In the genomic region with DNA sequence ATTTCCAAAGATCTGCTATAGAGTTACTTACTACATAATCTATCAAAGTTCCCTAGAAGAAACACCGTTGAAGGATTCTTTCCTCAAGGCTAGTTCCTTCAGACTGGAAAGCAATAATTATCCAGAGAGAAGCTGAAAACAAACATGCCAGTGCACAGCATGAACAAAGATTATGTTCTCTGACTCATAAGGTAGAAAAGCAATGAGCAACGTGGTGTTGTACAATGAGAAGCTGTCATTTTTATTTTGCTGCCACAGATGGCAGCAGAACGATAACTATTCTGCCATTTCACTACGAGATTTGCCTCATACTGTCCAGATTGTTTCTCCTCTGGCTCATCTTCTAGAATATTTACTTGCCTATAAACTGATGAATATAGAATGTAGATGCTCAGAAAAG, we compare ENCODE assay signal across 2 cellular contexts.
TF ChIP-seq lines count a peak whose summit lies in the region.

No MANE protein-coding gene starts in this region.

TF ChIP-seq in HEK293, 187 proteins besides CTCF, POLR2A, EP300 and RAD21 (continued from another document and continues in another):
- TF ChIP-seq, protein P1, sequence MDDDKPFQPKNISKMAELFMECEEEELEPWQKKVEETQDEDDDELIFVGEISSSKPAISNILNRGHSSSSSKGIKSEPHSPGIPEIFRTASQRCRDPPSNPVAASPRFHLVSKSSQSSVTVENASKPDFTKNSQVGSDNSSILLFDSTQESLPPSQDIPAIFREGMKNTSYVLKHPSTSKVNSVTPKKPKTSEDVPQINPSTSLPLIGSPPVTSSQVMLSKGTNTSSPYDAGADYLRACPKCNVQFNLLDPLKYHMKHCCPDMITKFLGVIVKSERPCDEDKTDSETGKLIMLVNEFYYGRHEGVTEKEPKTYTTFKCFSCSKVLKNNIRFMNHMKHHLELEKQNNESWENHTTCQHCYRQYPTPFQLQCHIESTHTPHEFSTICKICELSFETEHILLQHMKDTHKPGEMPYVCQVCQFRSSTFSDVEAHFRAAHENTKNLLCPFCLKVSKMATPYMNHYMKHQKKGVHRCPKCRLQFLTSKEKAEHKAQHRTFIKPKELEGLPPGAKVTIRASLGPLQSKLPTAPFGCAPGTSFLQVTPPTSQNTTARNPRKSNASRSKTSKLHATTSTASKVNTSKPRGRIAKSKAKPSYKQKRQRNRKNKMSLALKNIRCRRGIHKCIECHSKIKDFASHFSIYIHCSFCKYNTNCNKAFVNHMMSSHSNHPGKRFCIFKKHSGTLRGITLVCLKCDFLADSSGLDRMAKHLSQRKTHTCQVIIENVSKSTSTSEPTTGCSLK (tag by site-specific recombination; IDR thresholded peaks at IDR 0.05), result no peak
- no peak for TF ChIP-seq BCL11B (tag by site-specific recombination; IDR thresholded peaks at IDR 0.05; ENCODE audit: low read depth)
- no peak for TF ChIP-seq ZNF549 (tag by site-specific recombination; IDR thresholded peaks at IDR 0.05)
- TF ChIP-seq ZFHX2 (tag by site-specific recombination; conservative IDR thresholded peaks at IDR 0.05), result no peak
- no peak for TF ChIP-seq ZNF354C (tag by site-specific recombination; IDR thresholded peaks at IDR 0.05; ENCODE audit: borderline replicate concordance, low read depth)
- no peak for TF ChIP-seq ZNF146 (tag by site-specific recombination; IDR thresholded peaks at IDR 0.05)
- TF ChIP-seq, protein P2, sequence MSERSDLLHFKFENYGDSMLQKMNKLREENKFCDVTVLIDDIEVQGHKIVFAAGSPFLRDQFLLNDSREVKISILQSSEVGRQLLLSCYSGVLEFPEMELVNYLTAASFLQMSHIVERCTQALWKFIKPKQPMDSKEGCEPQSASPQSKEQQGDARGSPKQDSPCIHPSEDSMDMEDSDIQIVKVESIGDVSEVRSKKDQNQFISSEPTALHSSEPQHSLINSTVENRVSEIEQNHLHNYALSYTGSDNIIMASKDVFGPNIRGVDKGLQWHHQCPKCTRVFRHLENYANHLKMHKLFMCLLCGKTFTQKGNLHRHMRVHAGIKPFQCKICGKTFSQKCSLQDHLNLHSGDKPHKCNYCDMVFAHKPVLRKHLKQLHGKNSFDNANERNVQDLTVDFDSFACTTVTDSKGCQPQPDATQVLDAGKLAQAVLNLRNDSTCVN (tag by site-specific recombination; optimal IDR thresholded peaks at IDR 0.05), result no peak
- TF ChIP-seq, protein P3, sequence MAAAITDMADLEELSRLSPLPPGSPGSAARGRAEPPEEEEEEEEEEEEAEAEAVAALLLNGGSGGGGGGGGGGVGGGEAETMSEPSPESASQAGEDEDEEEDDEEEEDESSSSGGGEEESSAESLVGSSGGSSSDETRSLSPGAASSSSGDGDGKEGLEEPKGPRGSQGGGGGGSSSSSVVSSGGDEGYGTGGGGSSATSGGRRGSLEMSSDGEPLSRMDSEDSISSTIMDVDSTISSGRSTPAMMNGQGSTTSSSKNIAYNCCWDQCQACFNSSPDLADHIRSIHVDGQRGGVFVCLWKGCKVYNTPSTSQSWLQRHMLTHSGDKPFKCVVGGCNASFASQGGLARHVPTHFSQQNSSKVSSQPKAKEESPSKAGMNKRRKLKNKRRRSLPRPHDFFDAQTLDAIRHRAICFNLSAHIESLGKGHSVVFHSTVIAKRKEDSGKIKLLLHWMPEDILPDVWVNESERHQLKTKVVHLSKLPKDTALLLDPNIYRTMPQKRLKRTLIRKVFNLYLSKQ (tag by site-specific recombination; IDR thresholded peaks at IDR 0.05; ENCODE audit: borderline replicate concordance), result no peak
- TF ChIP-seq, protein P4, sequence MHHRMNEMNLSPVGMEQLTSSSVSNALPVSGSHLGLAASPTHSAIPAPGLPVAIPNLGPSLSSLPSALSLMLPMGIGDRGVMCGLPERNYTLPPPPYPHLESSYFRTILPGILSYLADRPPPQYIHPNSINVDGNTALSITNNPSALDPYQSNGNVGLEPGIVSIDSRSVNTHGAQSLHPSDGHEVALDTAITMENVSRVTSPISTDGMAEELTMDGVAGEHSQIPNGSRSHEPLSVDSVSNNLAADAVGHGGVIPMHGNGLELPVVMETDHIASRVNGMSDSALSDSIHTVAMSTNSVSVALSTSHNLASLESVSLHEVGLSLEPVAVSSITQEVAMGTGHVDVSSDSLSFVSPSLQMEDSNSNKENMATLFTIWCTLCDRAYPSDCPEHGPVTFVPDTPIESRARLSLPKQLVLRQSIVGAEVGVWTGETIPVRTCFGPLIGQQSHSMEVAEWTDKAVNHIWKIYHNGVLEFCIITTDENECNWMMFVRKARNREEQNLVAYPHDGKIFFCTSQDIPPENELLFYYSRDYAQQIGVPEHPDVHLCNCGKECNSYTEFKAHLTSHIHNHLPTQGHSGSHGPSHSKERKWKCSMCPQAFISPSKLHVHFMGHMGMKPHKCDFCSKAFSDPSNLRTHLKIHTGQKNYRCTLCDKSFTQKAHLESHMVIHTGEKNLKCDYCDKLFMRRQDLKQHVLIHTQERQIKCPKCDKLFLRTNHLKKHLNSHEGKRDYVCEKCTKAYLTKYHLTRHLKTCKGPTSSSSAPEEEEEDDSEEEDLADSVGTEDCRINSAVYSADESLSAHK (tag by site-specific recombination; IDR thresholded peaks at IDR 0.05), result no peak
- no peak for TF ChIP-seq ZNF155 (tag by site-specific recombination; IDR thresholded peaks at IDR 0.05)
- TF ChIP-seq REPIN1 (tag by site-specific recombination; IDR thresholded peaks at IDR 0.05; ENCODE audit: low read depth), result no peak
- peak; percentile 92 for TF ChIP-seq SP7 (tag by site-specific recombination; IDR thresholded peaks at IDR 0.05)
- no peak for TF ChIP-seq ZNF2 (tag by site-specific recombination; IDR thresholded peaks at IDR 0.05)
- no peak for TF ChIP-seq ZNF132 (tag by site-specific recombination; IDR thresholded peaks at IDR 0.05; ENCODE audit: borderline replicate concordance)
- TF ChIP-seq ZNF548 (tag by site-specific recombination; IDR thresholded peaks at IDR 0.05), result no peak
- TF ChIP-seq ZIC2 (tag by site-specific recombination; IDR thresholded peaks at IDR 0.05), result peak; percentile 28; the same call in 1 of the 2 replicates
- 0 out of 2 replicates have a peak, but pooled peaks have one; percentile 24 for TF ChIP-seq ZNF24 (tag by site-specific recombination; IDR thresholded peaks at IDR 0.05)
- TF ChIP-seq ZNF544 (tag by site-specific recombination; IDR thresholded peaks at IDR 0.05), result no peak
- TF ChIP-seq TCF7L2 (IDR thresholded peaks at IDR 0.05; ENCODE audit: borderline replicate concordance, low read depth, low read length), result no peak
- TF ChIP-seq ZNF366 (tag by site-specific recombination; conservative IDR thresholded peaks at IDR 0.05), result peak; percentile 38; the same call in 1 of the 2 replicates
- TF ChIP-seq ZNF707 (tag by site-specific recombination; IDR thresholded peaks at IDR 0.05), result no peak
- no peak for TF ChIP-seq ZNF610 (tag by site-specific recombination; IDR thresholded peaks at IDR 0.05; ENCODE audit: borderline replicate concordance)

TF ChIP-seq in SK-N-SH treated with all-trans-retinoic acid at 6 μM for 48 hours, 23 proteins besides CTCF, POLR2A, EP300 and RAD21 (continued from another document):
- TF ChIP-seq, protein P5, sequence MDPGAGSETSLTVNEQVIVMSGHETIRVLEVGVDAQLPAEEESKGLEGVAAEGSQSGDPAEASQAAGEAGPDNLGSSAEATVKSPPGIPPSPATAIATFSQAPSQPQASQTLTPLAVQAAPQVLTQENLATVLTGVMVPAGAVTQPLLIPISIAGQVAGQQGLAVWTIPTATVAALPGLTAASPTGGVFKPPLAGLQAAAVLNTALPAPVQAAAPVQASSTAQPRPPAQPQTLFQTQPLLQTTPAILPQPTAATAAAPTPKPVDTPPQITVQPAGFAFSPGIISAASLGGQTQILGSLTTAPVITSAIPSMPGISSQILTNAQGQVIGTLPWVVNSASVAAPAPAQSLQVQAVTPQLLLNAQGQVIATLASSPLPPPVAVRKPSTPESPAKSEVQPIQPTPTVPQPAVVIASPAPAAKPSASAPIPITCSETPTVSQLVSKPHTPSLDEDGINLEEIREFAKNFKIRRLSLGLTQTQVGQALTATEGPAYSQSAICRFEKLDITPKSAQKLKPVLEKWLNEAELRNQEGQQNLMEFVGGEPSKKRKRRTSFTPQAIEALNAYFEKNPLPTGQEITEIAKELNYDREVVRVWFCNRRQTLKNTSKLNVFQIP (CRISPR knock-in tag; IDR thresholded peaks at IDR 0.05; ENCODE audit: borderline replicate concordance, low read depth), result no peak
- TF ChIP-seq ZC3H10 (CRISPR knock-in tag; IDR thresholded peaks at IDR 0.05), result no peak
